1 cellular context compared by ENCODE assay signal in the genomic region with DNA sequence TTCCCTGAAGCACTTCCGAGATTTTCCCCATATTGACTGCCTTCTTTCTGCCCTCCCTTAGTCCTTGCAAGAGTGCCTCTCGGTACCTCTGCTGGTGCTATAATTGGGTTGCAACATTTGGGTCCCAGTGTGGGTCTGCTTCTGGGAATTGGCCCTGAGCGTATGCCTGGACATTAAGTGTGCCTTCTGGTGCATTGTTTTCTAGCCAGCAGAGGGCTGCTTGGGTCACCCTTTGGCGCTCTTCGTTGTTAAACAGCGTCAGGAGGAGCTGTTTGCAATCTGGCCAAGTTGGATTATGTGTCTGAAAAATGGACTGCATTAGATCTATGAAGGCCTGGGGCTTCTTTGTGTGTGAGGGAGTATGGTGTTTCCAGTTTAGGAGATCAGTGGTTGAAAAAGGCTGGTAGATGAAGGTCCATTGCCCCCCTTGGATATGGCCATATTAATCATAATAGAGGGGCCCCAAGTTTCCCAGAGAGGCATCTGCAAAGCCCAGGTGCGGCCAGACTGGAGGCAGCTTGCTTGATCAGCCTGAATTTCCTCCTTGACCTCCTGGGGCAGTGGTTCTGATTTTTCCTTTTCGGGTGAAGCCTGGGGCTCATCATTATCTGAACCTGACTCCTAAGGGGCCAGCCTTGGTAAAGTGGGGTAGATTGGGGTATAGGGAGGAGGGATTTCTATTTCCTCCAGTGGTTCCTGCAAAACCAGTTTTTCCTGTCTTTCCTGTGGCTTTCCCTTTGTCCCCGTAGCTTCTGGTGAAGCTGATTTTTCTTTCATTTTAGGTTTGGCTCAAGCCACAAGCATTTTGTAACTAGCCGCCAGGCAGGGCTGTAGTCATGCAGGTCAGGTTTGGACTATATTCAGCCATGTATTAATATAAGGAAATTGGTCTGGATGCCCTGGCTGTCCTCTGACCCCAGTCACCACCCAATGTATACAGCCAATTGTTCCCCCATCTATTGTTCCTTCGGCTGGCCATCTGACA.
TF ChIP-seq lines count a peak whose summit lies in the region.

No MANE protein-coding gene starts in this region.

TF ChIP-seq in K562, 482 proteins besides CTCF, POLR2A, EP300 and RAD21 (continued from another document):
- TF ChIP-seq, protein P1, sequence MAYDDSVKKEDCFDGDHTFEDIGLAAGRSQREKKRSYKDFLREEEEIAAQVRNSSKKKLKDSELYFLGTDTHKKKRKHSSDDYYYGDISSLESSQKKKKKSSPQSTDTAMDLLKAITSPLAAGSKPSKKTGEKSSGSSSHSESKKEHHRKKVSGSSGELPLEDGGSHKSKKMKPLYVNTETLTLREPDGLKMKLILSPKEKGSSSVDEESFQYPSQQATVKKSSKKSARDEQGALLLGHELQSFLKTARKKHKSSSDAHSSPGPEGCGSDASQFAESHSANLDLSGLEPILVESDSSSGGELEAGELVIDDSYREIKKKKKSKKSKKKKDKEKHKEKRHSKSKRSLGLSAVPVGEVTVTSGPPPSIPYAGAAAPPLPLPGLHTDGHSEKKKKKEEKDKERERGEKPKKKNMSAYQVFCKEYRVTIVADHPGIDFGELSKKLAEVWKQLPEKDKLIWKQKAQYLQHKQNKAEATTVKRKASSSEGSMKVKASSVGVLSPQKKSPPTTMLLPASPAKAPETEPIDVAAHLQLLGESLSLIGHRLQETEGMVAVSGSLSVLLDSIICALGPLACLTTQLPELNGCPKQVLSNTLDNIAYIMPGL (CRISPR knock-in tag; IDR thresholded peaks at IDR 0.05), result no peak
- TF ChIP-seq MECOM (CRISPR knock-in tag; IDR thresholded peaks at IDR 0.05) (no peak), CREM (IDR thresholded peaks at IDR 0.05; ENCODE audit: low read depth) (no peak), ZNF512 (tag; IDR thresholded peaks at IDR 0.05) (no peak), RBM17 (IDR thresholded peaks at IDR 0.05; ENCODE audit: borderline replicate concordance, low read depth, low read length) (no peak)
- TF ChIP-seq, protein P2, sequence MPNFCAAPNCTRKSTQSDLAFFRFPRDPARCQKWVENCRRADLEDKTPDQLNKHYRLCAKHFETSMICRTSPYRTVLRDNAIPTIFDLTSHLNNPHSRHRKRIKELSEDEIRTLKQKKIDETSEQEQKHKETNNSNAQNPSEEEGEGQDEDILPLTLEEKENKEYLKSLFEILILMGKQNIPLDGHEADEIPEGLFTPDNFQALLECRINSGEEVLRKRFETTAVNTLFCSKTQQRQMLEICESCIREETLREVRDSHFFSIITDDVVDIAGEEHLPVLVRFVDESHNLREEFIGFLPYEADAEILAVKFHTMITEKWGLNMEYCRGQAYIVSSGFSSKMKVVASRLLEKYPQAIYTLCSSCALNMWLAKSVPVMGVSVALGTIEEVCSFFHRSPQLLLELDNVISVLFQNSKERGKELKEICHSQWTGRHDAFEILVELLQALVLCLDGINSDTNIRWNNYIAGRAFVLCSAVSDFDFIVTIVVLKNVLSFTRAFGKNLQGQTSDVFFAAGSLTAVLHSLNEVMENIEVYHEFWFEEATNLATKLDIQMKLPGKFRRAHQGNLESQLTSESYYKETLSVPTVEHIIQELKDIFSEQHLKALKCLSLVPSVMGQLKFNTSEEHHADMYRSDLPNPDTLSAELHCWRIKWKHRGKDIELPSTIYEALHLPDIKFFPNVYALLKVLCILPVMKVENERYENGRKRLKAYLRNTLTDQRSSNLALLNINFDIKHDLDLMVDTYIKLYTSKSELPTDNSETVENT (CRISPR knock-in tag; IDR thresholded peaks at IDR 0.05), result no peak
- TF ChIP-seq, protein P3, sequence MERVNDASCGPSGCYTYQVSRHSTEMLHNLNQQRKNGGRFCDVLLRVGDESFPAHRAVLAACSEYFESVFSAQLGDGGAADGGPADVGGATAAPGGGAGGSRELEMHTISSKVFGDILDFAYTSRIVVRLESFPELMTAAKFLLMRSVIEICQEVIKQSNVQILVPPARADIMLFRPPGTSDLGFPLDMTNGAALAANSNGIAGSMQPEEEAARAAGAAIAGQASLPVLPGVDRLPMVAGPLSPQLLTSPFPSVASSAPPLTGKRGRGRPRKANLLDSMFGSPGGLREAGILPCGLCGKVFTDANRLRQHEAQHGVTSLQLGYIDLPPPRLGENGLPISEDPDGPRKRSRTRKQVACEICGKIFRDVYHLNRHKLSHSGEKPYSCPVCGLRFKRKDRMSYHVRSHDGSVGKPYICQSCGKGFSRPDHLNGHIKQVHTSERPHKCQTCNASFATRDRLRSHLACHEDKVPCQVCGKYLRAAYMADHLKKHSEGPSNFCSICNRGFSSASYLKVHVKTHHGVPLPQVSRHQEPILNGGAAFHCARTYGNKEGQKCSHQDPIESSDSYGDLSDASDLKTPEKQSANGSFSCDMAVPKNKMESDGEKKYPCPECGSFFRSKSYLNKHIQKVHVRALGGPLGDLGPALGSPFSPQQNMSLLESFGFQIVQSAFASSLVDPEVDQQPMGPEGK (CRISPR knock-in tag; IDR thresholded peaks at IDR 0.05; ENCODE audit: borderline replicate concordance), result no peak
